In genomic region chr20:38806855-38807655, GRCh38 we compare ENCODE assay signal across 1 cellular context.
A peak's percentile ranks its signal among the peaks of the same experiment; 100 is the strongest.
TF ChIP-seq lines count a peak whose summit lies in the region.

No MANE protein-coding gene starts in this region.

TF ChIP-seq in H1, 55 proteins besides CTCF, POLR2A, EP300 and RAD21:
- TF ChIP-seq SP4 (IDR thresholded peaks at IDR 0.05; ENCODE audit: low read length): no peak
- peak; percentile 14 for TF ChIP-seq KDM4A (IDR thresholded peaks at IDR 0.05; ENCODE audit: low read depth, low read length, severe bottlenecking)
- TF ChIP-seq JUN (IDR thresholded peaks at IDR 0.05; ENCODE audit: low read depth, low read length): no peak
- no peak for TF ChIP-seq RFX5 (IDR thresholded peaks at IDR 0.05; ENCODE audit: borderline replicate concordance, low read depth, low read length)
- TF ChIP-seq BACH1 (IDR thresholded peaks at IDR 0.05; ENCODE audit: low read length): no peak
- no peak for TF ChIP-seq CBX5 (IDR thresholded peaks at IDR 0.05; ENCODE audit: low read depth, low read length)
- no peak for TF ChIP-seq EZH2 (IDR thresholded peaks at IDR 0.05; ENCODE audit: low read depth, low read length, severe bottlenecking)
- 0 out of 4 replicates have a peak, but pooled peaks of 1 of the 2 experiments have one; percentile 30 for TF ChIP-seq SIN3A (conservative IDR thresholded peaks at IDR 0.05 in 1 of 2, IDR thresholded peaks at IDR 0.05 in 1 of 2; ENCODE audit: low read depth in 1 of 2, low read length in 2 of 2)
- TF ChIP-seq KDM5A (IDR thresholded peaks at IDR 0.05; ENCODE audit: low read length): no peak
- TF ChIP-seq GTF2F1 (IDR thresholded peaks at IDR 0.05; ENCODE audit: borderline replicate concordance, low read depth, low read length): no peak
- no peak for TF ChIP-seq CBX8 (IDR thresholded peaks at IDR 0.05; ENCODE audit: borderline replicate concordance, low read depth, low read length)
